26 cellular contexts compared by ENCODE assay signal in genomic region chr3:149142647-149143046, GRCh38. TPM values are rescaled to one million over a fixed set of nuclear protein-coding genes. Genes with fewer than 3 reads are reported as not detected.
DNase-seq lines count a peak whose midpoint lies in the region; ATAC-seq and TF ChIP-seq lines count a peak whose summit lies in the region.
"Had no signal": no experiment of that assay in that cellular context is flagged by ENCODE, and none has a peak within 500 bp of the region (broad histone marks: within the 10 kb centered on the region; RNA-seq: fewer than 3 reads in every experiment).

No MANE protein-coding gene starts in this region.

- H3K27ac ChIP-seq in spleen, result peak overlapping the region in 1 of 8 donors; percentile 8
- H3K27ac ChIP-seq: PC-9, SJCRH30 had no signal

- H3K27me3 ChIP-seq in spleen (replicated peaks in 1 of 7), result no peaks in the 10 kb centered on the region
- H3K27me3 ChIP-seq: MG63, SJCRH30 had no signal

- H3K4me1 Mint-ChIP-seq in activated B cell treated with CpG ODN at 0.5 μM for 24 hours, result peaks cover 54% of the 10 kb centered on the region
- peaks cover 49% of the 10 kb centered on the region for H3K4me1 Mint-ChIP-seq in stimulated activated memory B cell treated with anti-CD40 and anti-IgM and Interleukin-4, amounts not matched to agents 10 μg/mL and 1 μg/mL and 100 μg/mL, for 72 hours

- peak overlapping the region; percentile 76 for H3K27ac Mint-ChIP-seq in activated B cell treated with CpG ODN at 0.5 μM for 24 hours
- peak overlapping the region; percentile 42 for H3K27ac Mint-ChIP-seq in stimulated activated memory B cell treated with anti-CD40 and anti-IgM and Interleukin-4, amounts not matched to agents 10 μg/mL and 1 μg/mL and 100 μg/mL, for 72 hours
- no peak overlapping the region for H3K27ac Mint-ChIP-seq in activated naive CD4-positive, alpha-beta T cell treated with anti-CD3 and anti-CD28 coated beads, Interleukin-2, amount 50 U/mL, for 72 hours
- H3K27ac Mint-ChIP-seq: CD8-positive, alpha-beta T cell; GM23338; HFFc6 had no signal

- H3K4me3 Mint-ChIP-seq in activated B cell treated with CpG ODN at 0.5 μM for 24 hours, result no peak overlapping the region
- no peak overlapping the region for H3K4me3 Mint-ChIP-seq in stimulated activated memory B cell treated with anti-CD40 and anti-IgM and Interleukin-4, amounts not matched to agents 10 μg/mL and 1 μg/mL and 100 μg/mL, for 72 hours
- H3K4me3 Mint-ChIP-seq: CD8-positive, alpha-beta T cell; GM23338; HFFc6 had no signal

- no peaks in the 10 kb centered on the region for H3K9me3 ChIP-seq in spleen
- H3K9me3 ChIP-seq: Caco-2, HAP-1, MG63, SJCRH30 had no signal

- CTCF ChIA-PET in activated B cell treated with CpG ODN at 0.5 μM for 24 hours (lab: Charles Lee), result interaction anchor here (1.4 kb wide), 1 partner anchor 11 kb away, joined by 4 read pairs; no protein-coding TSS in a partner anchor

- peaks cover 5 to 90% (median 38%) of the 10 kb centered on the region in 6 donors for H3K4me1 ChIP-seq in spleen
- H3K4me1 ChIP-seq: Caco-2, HAP-1, SJCRH30 had no signal

- ATAC-seq in activated B cell treated with CpG ODN at 0.5 μM for 24 hours (ENCODE audit: low read depth), result no peak
- peak; percentile 15 for ATAC-seq in stimulated activated memory B cell treated with anti-CD40 and anti-IgM and Interleukin-4, amounts not matched to agents 10 μg/mL and 1 μg/mL and 100 μg/mL, for 72 hours
- ATAC-seq in GM18867 (IDR thresholded peaks at IDR 0.05; ENCODE audit: unreplicated experiment), result no peak
- ATAC-seq in activated naive CD4-positive, alpha-beta T cell treated with anti-CD3 and anti-CD28 coated beads, Interleukin-2, amount 50 U/mL, for 72 hours, result no peak
- ATAC-seq: CD8-positive, alpha-beta T cell; GM23338; Right ventricle myocardium inferior; SK-N-SH treated with all-trans-retinoic acid at 6 μM for 48 hours had no signal

- TF ChIP-seq CTCF in activated B cell treated with CpG ODN at 0.5 μM for 24 hours (IDR thresholded peaks at IDR 0.05) (no peak), spleen (IDR thresholded peaks at IDR 0.05 in 8 of 11, conservative IDR thresholded peaks at IDR 0.05 in 3 of 11) (no peak)

- H3K36me3 ChIP-seq in spleen, result peaks cover 0 to 58% (median 14%) of the 10 kb centered on the region in 6 donors
- H3K36me3 ChIP-seq: HAP-1, SJCRH30 had no signal

- POLR2A ChIA-PET in activated B cell treated with CpG ODN at 0.5 μM for 24 hours (lab: Charles Lee), result interaction anchor here (0.6 kb wide), 1 partner anchor 13 kb away, joined by 3 read pairs; no protein-coding TSS in a partner anchor

- no peaks in the 10 kb centered on the region for H3K9me3 Mint-ChIP-seq in activated B cell treated with CpG ODN at 0.5 μM for 24 hours
- no peaks in the 10 kb centered on the region for H3K9me3 Mint-ChIP-seq in stimulated activated memory B cell treated with anti-CD40 and anti-IgM and Interleukin-4, amounts not matched to agents 10 μg/mL and 1 μg/mL and 100 μg/mL, for 72 hours
- no peaks in the 10 kb centered on the region for H3K9me3 Mint-ChIP-seq in activated naive CD4-positive, alpha-beta T cell treated with anti-CD3 and anti-CD28 coated beads, Interleukin-2, amount 50 U/mL, for 72 hours
- H3K9me3 Mint-ChIP-seq: CD8-positive, alpha-beta T cell; GM23338; HFFc6 had no signal

- intact Hi-C loops in activated B cell treated with CpG ODN at 0.5 μM for 24 hours (cut with micrococcal nuclease), result loop anchor here (10.0 kb wide), 1 partner anchor 1262 kb away; the partner anchor contains the start of gene TSC22D2
- intact Hi-C loops in spleen (cut with DNase I; ENCODE audit: low total_unique reads), result no loop called here

- in situ Hi-C loops in KBM-7 (cut with MboI; ENCODE audit: low pct_unique_long_range_greater_than_20kb, low sequenced_read_pairs), result no loop called here

- H3K4me3 ChIP-seq in spleen, result no peak overlapping the region
- H3K4me3 ChIP-seq: GM23338, HAP-1, MG63, PC-9, SJCRH30 had no signal

- no peaks in the 10 kb centered on the region for H3K27me3 Mint-ChIP-seq in activated B cell treated with CpG ODN at 0.5 μM for 24 hours
- H3K27me3 Mint-ChIP-seq in stimulated activated memory B cell treated with anti-CD40 and anti-IgM and Interleukin-4, amounts not matched to agents 10 μg/mL and 1 μg/mL and 100 μg/mL, for 72 hours, result no peaks in the 10 kb centered on the region

- no peak for TF ChIP-seq POLR2A in spleen (IDR thresholded peaks at IDR 0.05)

- peaks cover 31% of the 10 kb centered on the region for H3K36me3 Mint-ChIP-seq in activated B cell treated with CpG ODN at 0.5 μM for 24 hours (ENCODE audit: low read depth)
- peaks cover 30% of the 10 kb centered on the region for H3K36me3 Mint-ChIP-seq in stimulated activated memory B cell treated with anti-CD40 and anti-IgM and Interleukin-4, amounts not matched to agents 10 μg/mL and 1 μg/mL and 100 μg/mL, for 72 hours
- H3K36me3 Mint-ChIP-seq in activated naive CD4-positive, alpha-beta T cell treated with anti-CD3 and anti-CD28 coated beads, Interleukin-2, amount 50 U/mL, for 72 hours, result peaks cover 5 to 7% of the 10 kb centered on the region in 2 donors

- DNase-seq in CD1c-positive myeloid dendritic cell (ENCODE audit: extremely low spot score) (peak; percentile 78), KBM-7 (peak; percentile 73), activated B cell treated with CpG ODN at 0.5 μM for 24 hours (no peak), spleen (no peak)
- DNase-seq in activated CD8-positive, alpha-beta memory T cell treated with anti-CD3 and anti-CD28 coated beads for 24 hours, result no peak
- no peak for DNase-seq in activated naive CD4-positive, alpha-beta T cell treated with anti-CD3 and anti-CD28 coated beads, Interleukin-2, amount 50 U/mL, for 72 hours (ENCODE audit: low spot score in 2 of 2)
- DNase-seq: Caco-2; CD8-positive, alpha-beta T cell; HFFc6; KG1; MG63; NCI-H1105; NCI-H1436 treated with DMSO at 0.1 percent for 48 hours; NCI-H187 treated with DMSO at 0.1 percent for 48 hours; NCI-H446; NCI-H524 treated with DMSO at 0.1 percent for 48 hours; NCI-H774; NK-92 treated with Interleukin-12 subunit alpha and Interleukin-12 subunit beta, amount 100 ng/mL, for 24 hours; PC-9; SJCRH30 had no signal

- WGBS in spleen, 5 donors, result 49 to 63% (median 54%) methylated on average over 4 of the region's 4 CpGs

RNA-seq across cellular contexts. Expression of gene HPS3, which starts 13.2 kb away (rescaled TPM):
- total RNA-seq in activated B cell treated with CpG ODN at 0.5 μM for 24 hours (30.1 and 30.5 TPM in 2 replicates), spleen (10 to 100 TPM; 27.4 to 59.7 (median 41.9) TPM)
- 10 to 100 TPM; 16.2 to 18.8 (median 17.4) TPM for polyA plus RNA-seq in spleen
- total RNA-seq in activated naive CD4-positive, alpha-beta T cell treated with anti-CD3 and anti-CD28 coated beads, Interleukin-2, amount 50 U/mL, for 72 hours, result 10 to 100 TPM; 22.3 to 23.2 TPM

RNA-seq across cellular contexts. Expression of gene HLTF, which starts 56.3 kb away (rescaled TPM):
- total RNA-seq in activated B cell treated with CpG ODN at 0.5 μM for 24 hours, result 16.4 and 18.3 TPM in 2 replicates
- 10 to 100 TPM; 18.4 to 26.5 (median 20.4) TPM for total RNA-seq in spleen
- polyA plus RNA-seq in spleen, result 1 to 10 TPM; 5.4 to 6.9 (median 6.5) TPM
- total RNA-seq in activated naive CD4-positive, alpha-beta T cell treated with anti-CD3 and anti-CD28 coated beads, Interleukin-2, amount 50 U/mL, for 72 hours, result 10 to 100 TPM; 24.9 to 35.8 TPM

Comparison
In these comparisons a context has a peak if more than half of its experiments do, and no peak if none do; other contexts are left out.
1. DNase-seq: peak in CD1c-positive myeloid dendritic cell (single experiment) and KBM-7 (single experiment); none in activated B cell treated with CpG ODN at 0.5 μM for 24 hours (single experiment), spleen (single experiment), activated CD8-positive, alpha-beta memory T cell treated with anti-CD3 and anti-CD28 coated beads for 24 hours (single experiment) and activated naive CD4-positive, alpha-beta T cell treated with anti-CD3 and anti-CD28 coated beads, Interleukin-2, amount 50 U/mL, for 72 hours (0 of 2).
2. H3K27ac Mint-ChIP-seq: peak in activated B cell treated with CpG ODN at 0.5 μM for 24 hours (single experiment) and stimulated activated memory B cell treated with anti-CD40 and anti-IgM and Interleukin-4, amounts not matched to agents 10 μg/mL and 1 μg/mL and 100 μg/mL, for 72 hours (single experiment); none in activated naive CD4-positive, alpha-beta T cell treated with anti-CD3 and anti-CD28 coated beads, Interleukin-2, amount 50 U/mL, for 72 hours (0 of 2).